ENCODE assay signal across 24 cellular contexts in the genomic region with DNA sequence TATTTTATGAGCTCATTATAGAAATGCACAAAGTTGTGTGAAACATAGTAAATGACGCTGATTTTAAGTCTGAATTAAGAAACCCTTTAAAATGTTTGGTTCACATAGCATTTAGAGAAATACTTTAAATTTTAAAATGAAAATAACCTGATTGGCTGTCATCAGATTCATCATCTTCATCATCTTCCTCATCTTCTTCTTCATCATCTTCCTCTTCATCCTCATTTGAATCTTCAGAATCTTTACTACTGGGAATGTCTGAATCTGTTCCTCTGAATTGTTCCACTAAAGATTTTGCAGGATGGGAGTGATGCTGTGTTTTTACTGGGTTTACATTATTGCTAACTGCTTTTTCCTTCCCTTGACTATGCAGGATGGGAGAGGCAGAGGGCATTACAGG.
"Had no signal": no experiment of that assay in that cellular context is flagged by ENCODE, and none has a peak within 500 bp of the region (broad histone marks: within the 10 kb centered on the region; RNA-seq: fewer than 3 reads in every experiment).

No MANE protein-coding gene starts in this region.

- H3K9me3 ChIP-seq: colonic mucosa, esophagus squamous epithelium, gastrocnemius medialis, heart right ventricle, left lung, lower lobe of right lung, mucosa of descending colon had no signal

- H3K27ac ChIP-seq: colonic mucosa, epithelial cell of prostate, esophagus squamous epithelium, gastrocnemius medialis, heart right ventricle, left lung, lower lobe of right lung had no signal

- FAIRE-seq: endometrium, islet of Langerhans, keratinocyte had no signal

- H3K27me3 ChIP-seq: colonic mucosa, esophagus squamous epithelium, gastrocnemius medialis, heart right ventricle, left lung had no signal

- H3K4me3 ChIP-seq: colonic mucosa, esophagus squamous epithelium, gastrocnemius medialis, heart right ventricle, left lung, lower lobe of right lung, mucosa of descending colon had no signal

- H3K4me1 ChIP-seq: colonic mucosa, esophagus squamous epithelium, gastrocnemius medialis, heart right ventricle, left lung, lower lobe of right lung had no signal

- H3K36me3 ChIP-seq: colonic mucosa had no signal

- DNase-seq: colonic mucosa; cortex of kidney; effector CD8-positive, alpha-beta T cell; effector memory CD8-positive, alpha-beta T cell; endodermal cell; erythroblast; esophagus squamous epithelium; foreskin fibroblast; foreskin melanocyte; gastrocnemius medialis; glutamatergic neuron; head of caudate nucleus; heart right ventricle; hippocampal formation; left cardiac atrium; left lung; left ventricle myocardium superior; lower lobe of right lung; mucosa of descending colon; naive B cell had no signal
